32 cellular contexts compared by ENCODE assay signal in the genomic region with DNA sequence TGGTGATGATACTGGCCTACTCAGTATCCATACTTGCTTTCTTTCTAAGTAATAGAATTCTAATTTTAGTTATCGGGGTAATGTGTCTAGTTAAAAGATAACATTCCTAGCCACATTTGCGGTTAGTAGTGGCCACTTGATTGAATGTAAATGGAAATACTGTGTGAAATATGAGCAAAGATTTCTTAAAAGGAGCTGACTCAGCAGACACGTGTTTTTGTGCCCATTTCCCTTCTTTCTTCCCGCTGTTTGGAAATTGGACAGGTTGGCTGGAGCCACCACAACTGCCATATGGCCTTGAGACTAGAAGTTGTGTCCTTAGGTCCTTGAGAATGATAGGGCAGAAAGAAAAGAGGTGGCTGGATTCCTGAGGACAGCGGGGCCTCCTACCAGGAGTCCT. TPM values are rescaled to one million over a fixed set of nuclear protein-coding genes. Genes with fewer than 3 reads are reported as not detected.
"Had no signal": no experiment of that assay in that cellular context is flagged by ENCODE, and none has a peak within 500 bp of the region (broad histone marks: within the 10 kb centered on the region; RNA-seq: fewer than 3 reads in every experiment).

No MANE protein-coding gene starts in this region.

- H3K27ac ChIP-seq: brain microvascular endothelial cell, SJCRH30 had no signal

- H3K9me3 Mint-ChIP-seq: activated CD4-positive, alpha-beta T cell treated with anti-CD3 and anti-CD28 coated beads, Interleukin-2, amount 10 ng/mL, durations not matched to agents 24 days and 14 days; activated CD8-positive, alpha-beta T cell treated with anti-CD3 and anti-CD28 coated beads for 36 hours; activated naive CD8-positive, alpha-beta T cell treated with anti-CD3 and anti-CD28 coated beads for 36 hours; activated T-cell treated with anti-CD3 and anti-CD28 coated beads, Interleukin-2, amount 50 U/mL, for 72 hours; activated T-helper 17 cell treated with anti-CD3 and anti-CD28 coated beads, Interleukin-2, amount 50 U/mL, for 72 hours; T-helper 1 cell treated with Interleukin-12 subunit alpha and Interleukin-12 subunit beta and Interleukin-4 antibody, amounts not matched to agents 30 μg/mL and 1 μg/mL, for 36 hours; T-helper 2 cell treated with Interferon-gamma antibody and Interleukin-4, amounts not matched to agents 5 μg/mL and 100 μg/mL, for 36 hours had no signal

- H3K4me1 ChIP-seq: SJCRH30 had no signal

- H3K27me3 ChIP-seq: brain microvascular endothelial cell, SJCRH30 had no signal

- H3K4me3 Mint-ChIP-seq: activated CD4-positive, alpha-beta T cell treated with anti-CD3 and anti-CD28 coated beads, Interleukin-2, amount 10 ng/mL, durations not matched to agents 24 days and 14 days; activated CD8-positive, alpha-beta T cell treated with anti-CD3 and anti-CD28 coated beads for 36 hours; activated naive CD8-positive, alpha-beta T cell treated with anti-CD3 and anti-CD28 coated beads for 36 hours; activated T-cell treated with anti-CD3 and anti-CD28 coated beads, Interleukin-2, amount 50 U/mL, for 72 hours; activated T-helper 17 cell treated with anti-CD3 and anti-CD28 coated beads, Interleukin-2, amount 50 U/mL, for 72 hours; T-helper 1 cell treated with Interleukin-12 subunit alpha and Interleukin-12 subunit beta and Interleukin-4 antibody, amounts not matched to agents 30 μg/mL and 1 μg/mL, for 36 hours; T-helper 2 cell treated with Interferon-gamma antibody and Interleukin-4, amounts not matched to agents 5 μg/mL and 100 μg/mL, for 36 hours had no signal

- DNase-seq: activated CD4-positive, alpha-beta T cell treated with anti-CD3 and anti-CD28 coated beads, Interleukin-2, amount 10 ng/mL, durations not matched to agents 24 days and 14 days; activated CD4-positive, alpha-beta T cell treated with anti-CD3 and anti-CD28 coated beads, Interleukin-2, amount 50 U/mL, for 4 hours; activated CD8-positive, alpha-beta T cell treated with anti-CD3 and anti-CD28 coated beads for 36 hours; activated effector memory CD4-positive, alpha-beta T cell treated with anti-CD3 and anti-CD28 coated beads, Interleukin-2, amount 50 U/mL, for 16 hours; activated naive CD4-positive, alpha-beta T cell; activated naive CD4-positive, alpha-beta T cell treated with anti-CD3 and anti-CD28 coated beads, Interleukin-2, amount 50 U/mL, for 16 hours; activated naive CD8-positive, alpha-beta T cell treated with anti-CD3 and anti-CD28 coated beads for 36 hours; activated T-cell treated with anti-CD3 and anti-CD28 coated beads, Interleukin-2, amount 50 U/mL, for 1 hour; activated T-cell treated with anti-CD3 and anti-CD28 coated beads, Interleukin-2, amount 50 U/mL, for 72 hours; amniotic stem cell; aorta; brain microvascular endothelial cell; central memory CD4-positive, alpha-beta T cell; Kasumi-1; MG63; NCI-H1048; NCI-H1105 treated with DMSO at 0.1 percent for 48 hours; NCI-H1436; NCI-H1694; NCI-H2029; NCI-H345; NCI-H524 treated with DMSO at 0.1 percent for 48 hours; SHP77; SJCRH30; SK-N-SH had no signal

- H3K4me1 Mint-ChIP-seq: activated CD4-positive, alpha-beta T cell treated with anti-CD3 and anti-CD28 coated beads, Interleukin-2, amount 10 ng/mL, durations not matched to agents 24 days and 14 days; activated naive CD8-positive, alpha-beta T cell treated with anti-CD3 and anti-CD28 coated beads for 36 hours; activated T-helper 17 cell treated with anti-CD3 and anti-CD28 coated beads, Interleukin-2, amount 50 U/mL, for 72 hours had no signal

- H3K9me3 ChIP-seq: MG63, SJCRH30, SK-N-SH had no signal

- H3K36me3 ChIP-seq: brain microvascular endothelial cell, MG63, SJCRH30 had no signal

- H3K9ac ChIP-seq: SK-N-SH had no signal

- ATAC-seq: activated CD8-positive, alpha-beta T cell treated with anti-CD3 and anti-CD28 coated beads for 36 hours; activated T-cell treated with anti-CD3 and anti-CD28 coated beads, Interleukin-2, amount 50 U/mL, for 72 hours; activated T-helper 17 cell treated with anti-CD3 and anti-CD28 coated beads, Interleukin-2, amount 50 U/mL, for 72 hours; Panc1 had no signal

- H3K27ac Mint-ChIP-seq: activated CD4-positive, alpha-beta T cell treated with anti-CD3 and anti-CD28 coated beads, Interleukin-2, amount 10 ng/mL, durations not matched to agents 24 days and 14 days; activated CD8-positive, alpha-beta T cell treated with anti-CD3 and anti-CD28 coated beads for 36 hours; activated naive CD8-positive, alpha-beta T cell treated with anti-CD3 and anti-CD28 coated beads for 36 hours; activated T-cell treated with anti-CD3 and anti-CD28 coated beads, Interleukin-2, amount 50 U/mL, for 72 hours; activated T-helper 17 cell treated with anti-CD3 and anti-CD28 coated beads, Interleukin-2, amount 50 U/mL, for 72 hours; T-helper 1 cell treated with Interleukin-12 subunit alpha and Interleukin-12 subunit beta and Interleukin-4 antibody, amounts not matched to agents 30 μg/mL and 1 μg/mL, for 36 hours; T-helper 2 cell treated with Interferon-gamma antibody and Interleukin-4, amounts not matched to agents 5 μg/mL and 100 μg/mL, for 36 hours had no signal

- H3K36me3 Mint-ChIP-seq: activated naive CD8-positive, alpha-beta T cell treated with anti-CD3 and anti-CD28 coated beads for 36 hours had no signal

- H3K4me3 ChIP-seq: MG63, SJCRH30 had no signal

- H3K4me2 ChIP-seq: SK-N-SH had no signal

RNA-seq across cellular contexts. Expression of a gene that starts 19.8 kb away (rescaled TPM):
- total RNA-seq: activated CD4-positive, alpha-beta T cell treated with anti-CD3 and anti-CD28 coated beads, Interleukin-2, amount 10 ng/mL, durations not matched to agents 24 days and 14 days; activated CD8-positive, alpha-beta memory T cell treated with anti-CD3 and anti-CD28 coated beads for 36 hours; activated CD8-positive, alpha-beta T cell treated with anti-CD3 and anti-CD28 coated beads for 36 hours; activated naive CD8-positive, alpha-beta T cell treated with anti-CD3 and anti-CD28 coated beads for 36 hours; activated T-cell treated with anti-CD3 and anti-CD28 coated beads, Interleukin-2, amount 50 U/mL, for 72 hours; activated T-helper 17 cell treated with anti-CD3 and anti-CD28 coated beads, Interleukin-2, amount 50 U/mL, for 72 hours; aorta; NCI-H460; RPMI7951; SJCRH30 had no signal
- polyA plus RNA-seq: aorta, SK-N-SH had no signal

RNA-seq across cellular contexts. Expression of a gene that starts 33.2 kb away (rescaled TPM):
- total RNA-seq: activated CD4-positive, alpha-beta T cell treated with anti-CD3 and anti-CD28 coated beads, Interleukin-2, amount 10 ng/mL, durations not matched to agents 24 days and 14 days; activated CD8-positive, alpha-beta memory T cell treated with anti-CD3 and anti-CD28 coated beads for 36 hours; activated CD8-positive, alpha-beta T cell treated with anti-CD3 and anti-CD28 coated beads for 36 hours; activated naive CD8-positive, alpha-beta T cell treated with anti-CD3 and anti-CD28 coated beads for 36 hours; activated T-cell treated with anti-CD3 and anti-CD28 coated beads, Interleukin-2, amount 50 U/mL, for 72 hours; activated T-helper 17 cell treated with anti-CD3 and anti-CD28 coated beads, Interleukin-2, amount 50 U/mL, for 72 hours; aorta; NCI-H460; RPMI7951; SJCRH30 had no signal
- polyA plus RNA-seq: aorta, SK-N-SH had no signal
